In the genomic region with DNA sequence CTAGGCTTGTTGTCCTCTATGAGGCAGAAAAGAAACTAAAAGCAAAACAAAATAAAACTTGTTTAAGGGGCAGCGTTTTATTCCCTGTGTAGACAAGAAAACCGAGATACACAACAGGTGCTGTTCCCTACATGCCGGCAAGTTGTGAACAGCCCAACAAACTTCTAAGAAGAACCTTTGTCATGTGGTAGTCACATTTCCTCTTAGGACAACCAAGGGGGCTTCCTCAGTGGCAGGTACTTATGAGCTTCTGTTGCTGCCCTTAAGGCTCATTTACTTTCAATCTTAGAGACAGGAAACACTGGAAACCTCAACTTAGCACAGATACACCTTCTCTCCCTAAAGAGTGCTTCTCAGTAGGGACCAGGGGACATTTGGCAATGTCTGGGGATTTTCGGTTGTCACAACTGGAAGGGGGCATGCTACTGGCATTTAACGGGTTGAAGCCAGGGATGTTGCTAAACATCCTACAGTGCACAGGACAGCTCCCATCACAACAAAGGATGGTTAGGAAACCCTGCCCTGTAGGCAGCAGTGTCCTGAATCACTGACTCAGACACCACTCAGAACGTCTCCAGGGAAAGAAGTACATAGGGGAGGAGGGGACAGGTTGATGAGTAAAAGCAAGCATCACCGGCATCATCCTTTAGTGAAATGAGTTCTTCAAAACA, we compare ENCODE assay signal across 8 cellular contexts.
A peak's percentile ranks its signal among the peaks of the same experiment; 100 is the strongest.
DNase-seq lines count a peak whose midpoint lies in the region; ATAC-seq lines count a peak whose summit lies in the region.

No MANE protein-coding gene starts in this region.

- no peaks in the 10 kb centered on the region for H3K27me3 Mint-ChIP-seq in stimulated activated naive CD8-positive, alpha-beta T cell treated with anti-CD3 and anti-CD28 coated beads, Interleukin-15, amount 100 ng/mL, for 72 hours

- peaks cover 23% of the 10 kb centered on the region for H3K4me1 Mint-ChIP-seq in stimulated activated naive CD8-positive, alpha-beta T cell treated with anti-CD3 and anti-CD28 coated beads, Interleukin-15, amount 100 ng/mL, for 72 hours

- H3K4me3 Mint-ChIP-seq in stimulated activated naive CD8-positive, alpha-beta T cell treated with anti-CD3 and anti-CD28 coated beads, Interleukin-15, amount 100 ng/mL, for 72 hours = peak overlapping the region; percentile 68 to 77

- peak; percentile 4 to 32 (median 15) for DNase-seq in stimulated activated CD4-positive, alpha-beta T cell treated with anti-CD3 and anti-CD28 coated beads, Interleukin-12 subunit alpha, Interleukin-12 subunit beta, amount 100 ng/mL, for 48 hours (ENCODE audit: low read depth in 2 of 3, low spot score in 1 of 3)
- DNase-seq in stimulated activated CD4-positive, alpha-beta T cell treated with anti-CD3 and anti-CD28 coated beads, Interleukin-12 subunit alpha, Interleukin-12 subunit beta, amount 100 ng/mL, for 4 hours = no peak
- DNase-seq in activated T-cell treated with anti-CD3 and anti-CD28 coated beads, Interleukin-2, amount 50 U/mL, for 1 hour = peak; percentile 18
- peak; percentile 9 to 32 for DNase-seq in stimulated activated naive CD8-positive, alpha-beta T cell treated with anti-CD3 and anti-CD28 coated beads, Interleukin-15, amount 100 ng/mL, for 72 hours
- DNase-seq in NOMO-1 treated with dmso at 0.1 percent for 144 hours (lab: John Stamatoyannopoulos, UW; ENCODE audit: unreplicated experiment) (no peak), NCI-H2171 treated with DMSO at 0.1 percent for 48 hours (lab: John Stamatoyannopoulos, UW) (no peak), HuH-7 (ENCODE audit: low spot score) (no peak)

- peak overlapping the region; percentile 74 to 78 for H3K27ac Mint-ChIP-seq in stimulated activated naive CD8-positive, alpha-beta T cell treated with anti-CD3 and anti-CD28 coated beads, Interleukin-15, amount 100 ng/mL, for 72 hours

- peak; percentile 57 for ATAC-seq in HG03064 (IDR thresholded peaks at IDR 0.05; ENCODE audit: low read depth, unreplicated experiment)
- peak; percentile 96 for ATAC-seq in stimulated activated naive CD8-positive, alpha-beta T cell treated with anti-CD3 and anti-CD28 coated beads, Interleukin-15, amount 100 ng/mL, for 72 hours

- H3K9me3 Mint-ChIP-seq in stimulated activated naive CD8-positive, alpha-beta T cell treated with anti-CD3 and anti-CD28 coated beads, Interleukin-15, amount 100 ng/mL, for 72 hours = no peaks in the 10 kb centered on the region

Comparison
In these comparisons a context has a peak if more than half of its experiments do, and no peak if none do; other contexts are left out.
1. DNase-seq: peak in stimulated activated CD4-positive, alpha-beta T cell treated with anti-CD3 and anti-CD28 coated beads, Interleukin-12 subunit alpha, Interleukin-12 subunit beta, amount 100 ng/mL, for 48 hours (3 of 3), activated T-cell treated with anti-CD3 and anti-CD28 coated beads, Interleukin-2, amount 50 U/mL, for 1 hour (single experiment) and stimulated activated naive CD8-positive, alpha-beta T cell treated with anti-CD3 and anti-CD28 coated beads, Interleukin-15, amount 100 ng/mL, for 72 hours (2 of 2); none in stimulated activated CD4-positive, alpha-beta T cell treated with anti-CD3 and anti-CD28 coated beads, Interleukin-12 subunit alpha, Interleukin-12 subunit beta, amount 100 ng/mL, for 4 hours (single experiment), NOMO-1 treated with dmso at 0.1 percent for 144 hours (single experiment), NCI-H2171 treated with DMSO at 0.1 percent for 48 hours (single experiment) and HuH-7 (single experiment).